In the genomic region with DNA sequence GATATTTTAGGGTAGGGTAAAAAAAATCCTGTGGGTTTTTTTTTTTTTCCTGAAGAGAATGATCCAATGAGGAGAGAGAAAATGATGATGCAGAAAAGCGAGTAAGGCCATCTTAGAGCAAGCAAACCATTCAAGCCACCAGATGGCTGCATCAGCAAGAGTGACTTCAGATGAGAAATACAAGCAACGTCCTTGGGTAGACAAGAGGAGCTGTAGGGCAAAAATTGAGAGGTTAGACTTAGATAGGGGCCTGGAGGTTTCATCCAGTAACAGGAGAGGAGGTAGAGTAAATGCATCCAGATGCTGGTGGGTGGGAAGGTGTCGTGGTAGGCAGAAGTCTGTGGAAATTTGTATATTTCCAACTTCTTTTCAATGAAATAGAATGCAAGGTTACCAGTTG, we compare ENCODE assay signal across 21 cellular contexts. TPM values are rescaled to one million over a fixed set of nuclear protein-coding genes. Genes with fewer than 3 reads are reported as not detected.
DNase-seq lines count a peak whose midpoint lies in the region; ATAC-seq and TF ChIP-seq lines count a peak whose summit lies in the region.
"Had no signal": no experiment of that assay in that cellular context is flagged by ENCODE, and none has a peak within 500 bp of the region (broad histone marks: within the 10 kb centered on the region; RNA-seq: fewer than 3 reads in every experiment).

No MANE protein-coding gene starts in this region.

- POLR2A ChIA-PET in activated CD8-positive, alpha-beta T cell treated with anti-CD3 and anti-CD28 coated beads for 36 hours (lab: Charles Lee), result no interaction called here
- POLR2A ChIA-PET in activated CD8-positive, alpha-beta T cell treated with anti-CD3 and anti-CD28 coated beads, Interleukin-2, amount 10 ng/mL, durations not matched to agents 7 days and 5 days (lab: Charles Lee), result no interaction called here
- POLR2A ChIA-PET in OCI-LY7 (lab: Charles Lee), result no interaction called here

- no TSS peak for BruUV-seq in OCI-LY7 (replicated peaks; lab: Mats Ljungman, UMichigan)

- no peak overlapping the region for H3K4me3 ChIP-seq in OCI-LY7 (ENCODE audit: low read depth, low read length, poor library complexity, severe bottlenecking)
- H3K4me3 ChIP-seq: GM23248 had no signal

- H3K4me2 ChIP-seq in OCI-LY7 (ENCODE audit: low read length), result no peak overlapping the region

- no peak for TF ChIP-seq CTCF in activated CD8-positive, alpha-beta T cell treated with anti-CD3 and anti-CD28 coated beads for 36 hours (IDR thresholded peaks at IDR 0.05)
- TF ChIP-seq CTCF in GM13977 (IDR thresholded peaks at IDR 0.05; ENCODE audit: extremely low read depth, insufficient read depth, missing control alignments) (peak; percentile 24), OCI-LY7 (conservative IDR thresholded peaks at IDR 0.05; ENCODE audit: low read length) (no peak)

- ATAC-seq in activated CD8-positive, alpha-beta T cell treated with anti-CD3 and anti-CD28 coated beads for 36 hours, result peak; percentile 60
- no peak for ATAC-seq in activated CD8-positive, alpha-beta T cell treated with anti-CD3 and anti-CD28 coated beads, Interleukin-2, amount 10 ng/mL, durations not matched to agents 7 days and 5 days
- ATAC-seq in stimulated activated naive CD8-positive, alpha-beta T cell treated with anti-CD3 and anti-CD28 coated beads, Interleukin-15, Interleukin-2, amounts not matched to agents 100 U/mL and 50 U/mL, for 24 hours, result peak; percentile 32

- intact Hi-C loops in activated CD8-positive, alpha-beta T cell treated with anti-CD3 and anti-CD28 coated beads for 36 hours (cut with micrococcal nuclease), result no loop called here
- intact Hi-C loops in OCI-LY7 (cut with micrococcal nuclease; ENCODE audit: unreplicated experiment), result no loop called here

- no peaks in the 10 kb centered on the region for H3K27me3 Mint-ChIP-seq in activated CD8-positive, alpha-beta T cell treated with anti-CD3 and anti-CD28 coated beads for 36 hours
- H3K27me3 Mint-ChIP-seq in activated CD8-positive, alpha-beta T cell treated with anti-CD3 and anti-CD28 coated beads, Interleukin-2, amount 10 ng/mL, durations not matched to agents 7 days and 5 days (ENCODE audit: low read depth), result no peaks in the 10 kb centered on the region

- H3K79me2 ChIP-seq in OCI-LY7 (ENCODE audit: insufficient read depth, low read depth, low read length), result no peaks in the 10 kb centered on the region

- H3K4me1 Mint-ChIP-seq in activated CD8-positive, alpha-beta T cell treated with anti-CD3 and anti-CD28 coated beads for 36 hours (ENCODE audit: low read depth), result no peaks in the 10 kb centered on the region
- H3K4me1 Mint-ChIP-seq in activated CD8-positive, alpha-beta T cell treated with anti-CD3 and anti-CD28 coated beads, Interleukin-2, amount 10 ng/mL, durations not matched to agents 7 days and 5 days (ENCODE audit: low read depth), result no peaks in the 10 kb centered on the region
- H3K4me1 Mint-ChIP-seq: H9 had no signal

- no peak for DNase-seq in activated CD8-positive, alpha-beta T cell treated with anti-CD3 and anti-CD28 coated beads for 36 hours
- DNase-seq in activated CD8-positive, alpha-beta T cell treated with anti-CD3 and anti-CD28 coated beads, Interleukin-2, amount 10 ng/mL, durations not matched to agents 7 days and 5 days, result no peak
- DNase-seq in GM13977 (ENCODE audit: low spot score), result no peak
- peak; percentile 1 for DNase-seq in OCI-LY7 (ENCODE audit: low spot score)
- no peak for DNase-seq in stimulated activated naive CD8-positive, alpha-beta T cell treated with anti-CD3 and anti-CD28 coated beads, Interleukin-15, Interleukin-2, amounts not matched to agents 100 U/mL and 50 U/mL, for 24 hours
- no peak for DNase-seq in DMS79 treated with DMSO at 0.1 percent for 48 hours (lab: John Stamatoyannopoulos, UW)
- DNase-seq in NCI-H226, result no peak
- DNase-seq: BE2C, DMS79, GM23248, H9, HFFc6, NCI-H1092 treated with DMSO at 0.1 percent for 48 hours, NCI-H1436 treated with DMSO at 0.1 percent for 48 hours, NCI-H1930, NCI-H2227 treated with DMSO at 0.1 percent for 48 hours, NCI-H510A treated with DMSO at 0.1 percent for 48 hours, NCI-H82, OCI-M1 had no signal

- no peaks in the 10 kb centered on the region for H3K9me3 ChIP-seq in OCI-LY7 (ENCODE audit: low read length)
- H3K9me3 ChIP-seq: BE2C had no signal

- no peaks in the 10 kb centered on the region for H4K20me1 ChIP-seq in OCI-LY7 (ENCODE audit: insufficient read depth, low read length)

- CTCF ChIA-PET in activated CD8-positive, alpha-beta T cell treated with anti-CD3 and anti-CD28 coated beads for 36 hours (lab: Charles Lee), result no interaction called here
- CTCF ChIA-PET in activated CD8-positive, alpha-beta T cell treated with anti-CD3 and anti-CD28 coated beads, Interleukin-2, amount 10 ng/mL, durations not matched to agents 7 days and 5 days (lab: Charles Lee), result no interaction called here
- CTCF ChIA-PET in OCI-LY7 (lab: Charles Lee; ENCODE audit: unreplicated experiment), result no interaction called here

- no peak overlapping the region for H2AFZ ChIP-seq in OCI-LY7 (ENCODE audit: low read length)
- H2AFZ ChIP-seq: GM23248 had no signal

- no peaks in the 10 kb centered on the region for H3K36me3 Mint-ChIP-seq in activated CD8-positive, alpha-beta T cell treated with anti-CD3 and anti-CD28 coated beads for 36 hours (ENCODE audit: low read depth)
- no peaks in the 10 kb centered on the region for H3K36me3 Mint-ChIP-seq in activated CD8-positive, alpha-beta T cell treated with anti-CD3 and anti-CD28 coated beads, Interleukin-2, amount 10 ng/mL, durations not matched to agents 7 days and 5 days (ENCODE audit: low read depth)

- in situ Hi-C loops in GM13977 (cut with MboI; ENCODE audit: low pct_unique_long_range_greater_than_20kb, low sequenced_read_pairs, unreplicated experiment), result no loop called here

- H3K27ac ChIP-seq in OCI-LY7 (ENCODE audit: low read depth, low read length, poor library complexity, severe bottlenecking), result no peak overlapping the region
- H3K27ac ChIP-seq: GM23248 had no signal

- no peaks in the 10 kb centered on the region for H3K9me3 Mint-ChIP-seq in activated CD8-positive, alpha-beta T cell treated with anti-CD3 and anti-CD28 coated beads for 36 hours
- no peaks in the 10 kb centered on the region for H3K9me3 Mint-ChIP-seq in activated CD8-positive, alpha-beta T cell treated with anti-CD3 and anti-CD28 coated beads, Interleukin-2, amount 10 ng/mL, durations not matched to agents 7 days and 5 days (ENCODE audit: insufficient read depth)
- H3K9me3 Mint-ChIP-seq: HFFc6 had no signal

- no peaks in the 10 kb centered on the region for H3K36me3 ChIP-seq in OCI-LY7 (ENCODE audit: insufficient read depth, low read length)
- H3K36me3 ChIP-seq: BE2C had no signal

- no peaks in the 10 kb centered on the region for H3K9me2 ChIP-seq in OCI-LY7 (ENCODE audit: insufficient read depth, low read length)

- H3K4me3 Mint-ChIP-seq in activated CD8-positive, alpha-beta T cell treated with anti-CD3 and anti-CD28 coated beads for 36 hours, result no peak overlapping the region
- H3K4me3 Mint-ChIP-seq in activated CD8-positive, alpha-beta T cell treated with anti-CD3 and anti-CD28 coated beads, Interleukin-2, amount 10 ng/mL, durations not matched to agents 7 days and 5 days, result no peak overlapping the region
- H3K4me3 Mint-ChIP-seq: H9, HFFc6 had no signal

- no peak overlapping the region for H3K27ac Mint-ChIP-seq in activated CD8-positive, alpha-beta T cell treated with anti-CD3 and anti-CD28 coated beads for 36 hours
- H3K27ac Mint-ChIP-seq in activated CD8-positive, alpha-beta T cell treated with anti-CD3 and anti-CD28 coated beads, Interleukin-2, amount 10 ng/mL, durations not matched to agents 7 days and 5 days, result no peak overlapping the region
- H3K27ac Mint-ChIP-seq: H9, HFFc6 had no signal

- no peaks in the 10 kb centered on the region for H3K4me1 ChIP-seq in OCI-LY7 (ENCODE audit: insufficient read depth, low read length, poor library complexity, severe bottlenecking)
- H3K4me1 ChIP-seq: BE2C had no signal

RNA-seq across cellular contexts. Expression of a gene that starts 14.6 kb away (rescaled TPM):
- total RNA-seq in activated CD8-positive, alpha-beta T cell treated with anti-CD3 and anti-CD28 coated beads for 36 hours, result not detected
- not detected for total RNA-seq in activated CD8-positive, alpha-beta T cell treated with anti-CD3 and anti-CD28 coated beads, Interleukin-2, amount 10 ng/mL, durations not matched to agents 7 days and 5 days
- total RNA-seq in OCI-LY7 (2014; rRNA removed; shearing (Covaris generic)), result not detected in 2 replicates
- total RNA-seq in OCI-LY7 (2022), result not detected in 2 replicates
- total RNA-seq: A673, GM23248, H9, HFFc6, SK-MEL-5 had no signal
